Comparison of ENCODE assay signal across 8 cellular contexts in the genomic region with DNA sequence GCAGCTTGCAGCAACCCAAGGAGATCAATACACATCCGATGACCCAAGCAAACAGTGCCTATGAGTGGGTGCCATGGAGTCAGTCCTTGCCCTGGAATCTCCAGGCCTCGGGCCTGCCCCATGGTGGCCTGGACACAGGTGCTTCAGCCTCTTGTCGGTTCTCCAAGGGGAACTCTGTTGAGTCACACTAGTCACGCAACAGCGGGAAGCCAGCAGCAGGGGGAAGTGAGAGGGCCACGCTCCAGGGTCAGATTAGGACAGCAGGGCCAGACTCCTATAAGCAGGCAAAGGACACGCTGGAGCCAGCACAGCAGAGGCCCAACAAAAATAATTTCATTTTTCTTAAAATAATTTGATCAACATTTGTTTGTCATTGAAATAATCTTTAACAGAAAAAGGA. TPM values are rescaled to one million over a fixed set of nuclear protein-coding genes. Genes with fewer than 3 reads are reported as not detected.
A peak's percentile ranks its signal among the peaks of the same experiment; 100 is the strongest.
DNase-seq lines count a peak whose midpoint lies in the region; ATAC-seq, FAIRE-seq and TF ChIP-seq lines count a peak whose summit lies in the region.

No MANE protein-coding gene starts in this region.

- intact Hi-C loops in left ventricle myocardium inferior (cut with micrococcal nuclease) (no loop called here), transverse colon (cut with DNase I; ENCODE audit: low total_unique reads) (no loop called here)

- H3K27me3 ChIP-seq in left ventricle myocardium inferior (ENCODE audit: low read depth), result no peaks in the 10 kb centered on the region
- H3K27me3 ChIP-seq in transverse colon, result no peaks in the 10 kb centered on the region

- peak; percentile 34 for TF ChIP-seq CTCF in left ventricle myocardium inferior (IDR thresholded peaks at IDR 0.05; ENCODE audit: borderline replicate concordance)
- no peak for TF ChIP-seq CTCF in transverse colon (IDR thresholded peaks at IDR 0.05)

- WGBS in transverse colon (ENCODE audit: low coverage in 1 of 2), 2 donors, result 71 to 87% methylated on average over 4 to 6 of the region's 7 CpGs

- H3K9me3 ChIP-seq in left ventricle myocardium inferior (replicated peaks), result no peaks in the 10 kb centered on the region
- no peaks in the 10 kb centered on the region for H3K9me3 ChIP-seq in transverse colon

- no peaks in the 10 kb centered on the region for H3K36me3 ChIP-seq in left ventricle myocardium inferior
- no peaks in the 10 kb centered on the region for H3K36me3 ChIP-seq in transverse colon

- no peak for TF ChIP-seq POLR2A in GM12892 (IDR thresholded peaks at IDR 0.05; ENCODE audit: low read depth, low read length)
- TF ChIP-seq POLR2A in transverse colon (IDR thresholded peaks at IDR 0.05), result no peak

- in situ Hi-C loops in transverse colon (cut with MboI; ENCODE audit: low pct_ligation_motif_present in 1 of 4, low pct_unique_long_range_greater_than_20kb in 1 of 4, low sequenced_read_pairs in 3 of 4), result no loop called here

- ATAC-seq in HG02885 (IDR thresholded peaks at IDR 0.05; ENCODE audit: poor library complexity, unreplicated experiment), result peak; percentile 65
- no peak for ATAC-seq in GM21360 (IDR thresholded peaks at IDR 0.05; ENCODE audit: unreplicated experiment)
- ATAC-seq in HG03469 (IDR thresholded peaks at IDR 0.05; ENCODE audit: unreplicated experiment), result no peak

- H3K4me1 ChIP-seq in left ventricle myocardium inferior (peaks cover 48% of the 10 kb centered on the region), transverse colon (peaks cover 0 to 10% (median 1%) of the 10 kb centered on the region in 4 donors)

- FAIRE-seq in GM12892 (lab: Jason Lieb, UNC), result peak; percentile 64

- H3K27ac ChIP-seq in left ventricle myocardium inferior (replicated peaks) (peak overlapping the region; percentile 71), transverse colon (peak overlapping the region in 3 of 4 donors; percentile 9 to 35 (median 22))

- DNase-seq in GM12892 (ENCODE audit: insufficient read length) (no peak), SIG-M5 treated with dmso at 0.1 percent for 504 hours (lab: John Stamatoyannopoulos, UW; ENCODE audit: unreplicated experiment) (peak; percentile 95), left ventricle myocardium inferior (peak; percentile 70), transverse colon (peak; percentile 46), kidney glomerular epithelial cell (lab: John Stamatoyannopoulos, UW) (no peak)

- no peak for TF ChIP-seq EP300 in transverse colon (IDR thresholded peaks at IDR 0.05; ENCODE audit: low read depth)

- H3K4me3 ChIP-seq in left ventricle myocardium inferior, result no peak overlapping the region
- H3K4me3 ChIP-seq in transverse colon, result no peak overlapping the region

RNA-seq across cellular contexts. Expression of a gene that starts 16.6 kb away (rescaled TPM):
- polyA plus RNA-seq in GM12892 (2012; ENCODE audit: missing spikeins), result 9.8 TPM
- 3.1 TPM for total RNA-seq in left ventricle myocardium inferior
- 10 to 100 TPM; 11.5 to 59.5 (median 14.4) TPM for total RNA-seq in transverse colon

RNA-seq across cellular contexts. Expression of a gene that starts 57.0 kb away (rescaled TPM):
- polyA plus RNA-seq in GM12892 (2012; ENCODE audit: missing spikeins), result 0.40 TPM
- 1.5 TPM for total RNA-seq in left ventricle myocardium inferior
- total RNA-seq in transverse colon, result 1 to 10 TPM in 1 of 4 donors, under 1 TPM in 2, not detected in 1; 0.40 to 6.2 (median 0.82) TPM

Comparison
In these comparisons a context has a peak if more than half of its experiments do, and no peak if none do; other contexts are left out.
1. DNase-seq: peak in SIG-M5 treated with dmso at 0.1 percent for 504 hours (single experiment), left ventricle myocardium inferior (single experiment) and transverse colon (single experiment); none in GM12892 (single experiment) and kidney glomerular epithelial cell (single experiment).